Comparison of ENCODE assay signal across 1 cellular context in the genomic region with DNA sequence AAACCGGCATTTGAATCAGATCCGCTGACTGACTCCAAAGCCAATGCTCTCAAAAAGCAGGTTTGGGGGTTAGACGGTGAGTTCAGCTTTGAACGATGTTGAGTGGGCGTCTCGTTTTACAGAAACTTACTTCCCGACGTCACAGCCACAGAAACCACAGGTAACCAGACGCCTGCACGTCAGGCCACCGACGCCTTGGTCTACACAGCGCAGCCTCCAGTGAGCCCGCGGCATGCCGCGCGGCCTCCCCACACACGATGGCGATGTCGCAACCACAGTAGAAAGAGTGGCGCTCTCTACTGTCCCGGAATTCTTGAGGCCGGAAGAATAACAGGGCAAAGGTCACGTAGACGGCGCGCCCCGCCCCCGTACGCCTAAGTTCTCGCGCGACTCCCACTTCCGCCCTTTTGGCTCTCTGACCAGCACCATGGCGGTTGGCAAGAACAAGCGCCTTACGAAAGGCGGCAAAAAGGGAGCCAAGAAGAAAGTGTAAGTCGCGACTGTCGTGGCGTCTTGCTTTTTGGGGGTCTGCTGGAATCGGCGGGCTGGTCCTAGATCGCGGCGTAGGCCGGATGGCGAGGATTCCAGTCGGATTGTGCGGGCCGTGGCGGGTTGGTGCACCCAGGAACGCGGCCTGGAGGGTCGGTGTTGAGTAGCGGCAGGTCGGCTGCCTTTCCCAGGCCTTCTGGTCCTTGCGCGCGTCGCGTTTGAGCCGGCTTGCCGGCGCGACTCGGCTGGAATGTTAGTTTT.
TF ChIP-seq lines count a peak whose summit lies in the region.

A gene (plus strand): TSS at position 403 of the 750 bp plus-strand sequence. CDS start 25 bp downstream, at position 428.

TF ChIP-seq in HepG2, 621 proteins besides CTCF, POLR2A, EP300 and RAD21 (continued from another document and continues in another):
- TF ChIP-seq SRSF9 (IDR thresholded peaks at IDR 0.05; ENCODE audit: borderline replicate concordance, insufficient read depth, low read depth, low read length, poor library complexity, severe bottlenecking) (no peak), PCBP2 (optimal IDR thresholded peaks at IDR 0.05; ENCODE audit: low read depth, low read length, poor library complexity, severe bottlenecking) (no peak), ZBTB21 (CRISPR knock-in tag; IDR thresholded peaks at IDR 0.05) (peak; percentile 91), RBM22 (optimal IDR thresholded peaks at IDR 0.05; ENCODE audit: low read length) (peak; percentile 62), NFRKB (IDR thresholded peaks at IDR 0.05) (no peak), KLF13 (CRISPR knock-in tag; IDR thresholded peaks at IDR 0.05) (peak; percentile 88; the same call in 1 of the 2 replicates), GABPA (IDR thresholded peaks at IDR 0.05; ENCODE audit: low read depth, low read length) (peak; percentile 84), GABPA (CRISPR knock-in tag; IDR thresholded peaks at IDR 0.05; ENCODE audit: low read depth) (peak; percentile 98), KLF12 (CRISPR knock-in tag; IDR thresholded peaks at IDR 0.05; ENCODE audit: borderline replicate concordance) (peak; percentile 63; the same call in 1 of the 2 replicates), MED13 (CRISPR knock-in tag; IDR thresholded peaks at IDR 0.05) (peak; percentile 93), RBAK (CRISPR knock-in tag; IDR thresholded peaks at IDR 0.05) (no peak), ZNF660 (CRISPR knock-in tag; IDR thresholded peaks at IDR 0.05; ENCODE audit: borderline replicate concordance, low read depth) (no peak), DNMT3B (CRISPR knock-in tag; conservative IDR thresholded peaks at IDR 0.05) (0 out of 2 replicates have a peak, but pooled peaks have one; percentile 17), NR2F6 (IDR thresholded peaks at IDR 0.05) (peak; percentile 86), NR2F6 (CRISPR knock-in tag; IDR thresholded peaks at IDR 0.05) (peak; percentile 94), ASH2L (IDR thresholded peaks at IDR 0.05; ENCODE audit: insufficient read length, low read depth, low read length) (peak; percentile 96), DR1 (CRISPR knock-in tag; IDR thresholded peaks at IDR 0.05) (peak; percentile 99), NR1H2 (CRISPR knock-in tag; IDR thresholded peaks at IDR 0.05; ENCODE audit: borderline replicate concordance, low read depth) (no peak), KDM5A (IDR thresholded peaks at IDR 0.05; ENCODE audit: borderline replicate concordance, low read length) (peak; percentile 71; the same call in 1 of the 2 replicates), PITX1 (CRISPR knock-in tag; IDR thresholded peaks at IDR 0.05) (peak; percentile 80; the same call in 1 of the 2 replicates), HMG20A (CRISPR knock-in tag; IDR thresholded peaks at IDR 0.05; ENCODE audit: borderline replicate concordance) (peak; percentile 62), FOXA1 (IDR thresholded peaks at IDR 0.05) (no peak), FOXA1 (CRISPR knock-in tag; IDR thresholded peaks at IDR 0.05) (peak; percentile 68), CBX5 (CRISPR knock-in tag; IDR thresholded peaks at IDR 0.05; ENCODE audit: borderline replicate concordance) (peak; percentile 79; the same call in 1 of the 2 replicates), ZNF326 (CRISPR knock-in tag; IDR thresholded peaks at IDR 0.05; ENCODE audit: borderline replicate concordance) (no peak), EZH2 (conservative IDR thresholded peaks at IDR 0.05; ENCODE audit: low read depth, low read length) (no peak), PHB2 (IDR thresholded peaks at IDR 0.05; ENCODE audit: partially characterized antibody) (no peak), HNF4A (CRISPR knock-in tag; IDR thresholded peaks at IDR 0.05) (peak; percentile 83), ZNF891 (CRISPR knock-in tag; IDR thresholded peaks at IDR 0.05) (peak; percentile 97), GATA4 (IDR thresholded peaks at IDR 0.05; ENCODE audit: borderline replicate concordance, low read depth) (no peak; the same call in 1 of the 2 replicates)
- TF ChIP-seq, protein P1, sequence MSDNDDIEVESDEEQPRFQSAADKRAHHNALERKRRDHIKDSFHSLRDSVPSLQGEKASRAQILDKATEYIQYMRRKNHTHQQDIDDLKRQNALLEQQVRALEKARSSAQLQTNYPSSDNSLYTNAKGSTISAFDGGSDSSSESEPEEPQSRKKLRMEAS (IDR thresholded peaks at IDR 0.05), result peak; percentile 94
- TF ChIP-seq, protein P2, sequence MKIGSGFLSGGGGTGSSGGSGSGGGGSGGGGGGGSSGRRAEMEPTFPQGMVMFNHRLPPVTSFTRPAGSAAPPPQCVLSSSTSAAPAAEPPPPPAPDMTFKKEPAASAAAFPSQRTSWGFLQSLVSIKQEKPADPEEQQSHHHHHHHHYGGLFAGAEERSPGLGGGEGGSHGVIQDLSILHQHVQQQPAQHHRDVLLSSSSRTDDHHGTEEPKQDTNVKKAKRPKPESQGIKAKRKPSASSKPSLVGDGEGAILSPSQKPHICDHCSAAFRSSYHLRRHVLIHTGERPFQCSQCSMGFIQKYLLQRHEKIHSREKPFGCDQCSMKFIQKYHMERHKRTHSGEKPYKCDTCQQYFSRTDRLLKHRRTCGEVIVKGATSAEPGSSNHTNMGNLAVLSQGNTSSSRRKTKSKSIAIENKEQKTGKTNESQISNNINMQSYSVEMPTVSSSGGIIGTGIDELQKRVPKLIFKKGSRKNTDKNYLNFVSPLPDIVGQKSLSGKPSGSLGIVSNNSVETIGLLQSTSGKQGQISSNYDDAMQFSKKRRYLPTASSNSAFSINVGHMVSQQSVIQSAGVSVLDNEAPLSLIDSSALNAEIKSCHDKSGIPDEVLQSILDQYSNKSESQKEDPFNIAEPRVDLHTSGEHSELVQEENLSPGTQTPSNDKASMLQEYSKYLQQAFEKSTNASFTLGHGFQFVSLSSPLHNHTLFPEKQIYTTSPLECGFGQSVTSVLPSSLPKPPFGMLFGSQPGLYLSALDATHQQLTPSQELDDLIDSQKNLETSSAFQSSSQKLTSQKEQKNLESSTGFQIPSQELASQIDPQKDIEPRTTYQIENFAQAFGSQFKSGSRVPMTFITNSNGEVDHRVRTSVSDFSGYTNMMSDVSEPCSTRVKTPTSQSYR (CRISPR knock-in tag; IDR thresholded peaks at IDR 0.05; ENCODE audit: borderline replicate concordance), result peak; percentile 69; the same call in 1 of the 2 replicates
- TF ChIP-seq, protein P3, sequence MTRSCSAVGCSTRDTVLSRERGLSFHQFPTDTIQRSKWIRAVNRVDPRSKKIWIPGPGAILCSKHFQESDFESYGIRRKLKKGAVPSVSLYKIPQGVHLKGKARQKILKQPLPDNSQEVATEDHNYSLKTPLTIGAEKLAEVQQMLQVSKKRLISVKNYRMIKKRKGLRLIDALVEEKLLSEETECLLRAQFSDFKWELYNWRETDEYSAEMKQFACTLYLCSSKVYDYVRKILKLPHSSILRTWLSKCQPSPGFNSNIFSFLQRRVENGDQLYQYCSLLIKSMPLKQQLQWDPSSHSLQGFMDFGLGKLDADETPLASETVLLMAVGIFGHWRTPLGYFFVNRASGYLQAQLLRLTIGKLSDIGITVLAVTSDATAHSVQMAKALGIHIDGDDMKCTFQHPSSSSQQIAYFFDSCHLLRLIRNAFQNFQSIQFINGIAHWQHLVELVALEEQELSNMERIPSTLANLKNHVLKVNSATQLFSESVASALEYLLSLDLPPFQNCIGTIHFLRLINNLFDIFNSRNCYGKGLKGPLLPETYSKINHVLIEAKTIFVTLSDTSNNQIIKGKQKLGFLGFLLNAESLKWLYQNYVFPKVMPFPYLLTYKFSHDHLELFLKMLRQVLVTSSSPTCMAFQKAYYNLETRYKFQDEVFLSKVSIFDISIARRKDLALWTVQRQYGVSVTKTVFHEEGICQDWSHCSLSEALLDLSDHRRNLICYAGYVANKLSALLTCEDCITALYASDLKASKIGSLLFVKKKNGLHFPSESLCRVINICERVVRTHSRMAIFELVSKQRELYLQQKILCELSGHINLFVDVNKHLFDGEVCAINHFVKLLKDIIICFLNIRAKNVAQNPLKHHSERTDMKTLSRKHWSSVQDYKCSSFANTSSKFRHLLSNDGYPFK (CRISPR knock-in tag; IDR thresholded peaks at IDR 0.05; ENCODE audit: borderline replicate concordance), result peak; percentile 97
- TF ChIP-seq, protein P4, sequence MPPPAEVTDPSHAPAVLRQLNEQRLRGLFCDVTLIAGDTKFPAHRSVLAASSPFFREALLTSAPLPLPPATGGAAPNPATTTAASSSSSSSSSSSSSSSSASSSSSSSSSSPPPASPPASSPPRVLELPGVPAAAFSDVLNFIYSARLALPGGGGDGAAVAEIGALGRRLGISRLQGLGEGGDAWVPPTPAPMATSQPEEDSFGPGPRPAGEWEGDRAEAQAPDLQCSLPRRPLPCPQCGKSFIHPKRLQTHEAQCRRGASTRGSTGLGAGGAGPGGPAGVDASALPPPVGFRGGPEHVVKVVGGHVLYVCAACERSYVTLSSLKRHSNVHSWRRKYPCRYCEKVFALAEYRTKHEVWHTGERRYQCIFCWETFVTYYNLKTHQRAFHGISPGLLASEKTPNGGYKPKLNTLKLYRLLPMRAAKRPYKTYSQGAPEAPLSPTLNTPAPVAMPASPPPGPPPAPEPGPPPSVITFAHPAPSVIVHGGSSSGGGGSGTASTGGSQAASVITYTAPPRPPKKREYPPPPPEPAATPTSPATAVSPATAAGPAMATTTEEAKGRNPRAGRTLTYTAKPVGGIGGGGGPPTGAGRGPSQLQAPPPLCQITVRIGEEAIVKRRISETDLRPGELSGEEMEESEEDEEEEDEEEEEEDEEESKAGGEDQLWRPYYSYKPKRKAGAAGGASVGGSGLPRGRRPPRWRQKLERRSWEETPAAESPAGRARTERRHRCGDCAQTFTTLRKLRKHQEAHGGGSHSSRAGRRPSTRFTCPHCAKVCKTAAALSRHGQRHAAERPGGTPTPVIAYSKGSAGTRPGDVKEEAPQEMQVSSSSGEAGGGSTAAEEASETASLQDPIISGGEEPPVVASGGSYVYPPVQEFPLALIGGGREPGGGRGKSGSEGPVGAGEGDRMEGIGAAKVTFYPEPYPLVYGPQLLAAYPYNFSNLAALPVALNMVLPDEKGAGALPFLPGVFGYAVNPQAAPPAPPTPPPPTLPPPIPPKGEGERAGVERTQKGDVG (CRISPR knock-in tag; IDR thresholded peaks at IDR 0.05; ENCODE audit: borderline replicate concordance), result peak; percentile 94
- TF ChIP-seq, protein P5, sequence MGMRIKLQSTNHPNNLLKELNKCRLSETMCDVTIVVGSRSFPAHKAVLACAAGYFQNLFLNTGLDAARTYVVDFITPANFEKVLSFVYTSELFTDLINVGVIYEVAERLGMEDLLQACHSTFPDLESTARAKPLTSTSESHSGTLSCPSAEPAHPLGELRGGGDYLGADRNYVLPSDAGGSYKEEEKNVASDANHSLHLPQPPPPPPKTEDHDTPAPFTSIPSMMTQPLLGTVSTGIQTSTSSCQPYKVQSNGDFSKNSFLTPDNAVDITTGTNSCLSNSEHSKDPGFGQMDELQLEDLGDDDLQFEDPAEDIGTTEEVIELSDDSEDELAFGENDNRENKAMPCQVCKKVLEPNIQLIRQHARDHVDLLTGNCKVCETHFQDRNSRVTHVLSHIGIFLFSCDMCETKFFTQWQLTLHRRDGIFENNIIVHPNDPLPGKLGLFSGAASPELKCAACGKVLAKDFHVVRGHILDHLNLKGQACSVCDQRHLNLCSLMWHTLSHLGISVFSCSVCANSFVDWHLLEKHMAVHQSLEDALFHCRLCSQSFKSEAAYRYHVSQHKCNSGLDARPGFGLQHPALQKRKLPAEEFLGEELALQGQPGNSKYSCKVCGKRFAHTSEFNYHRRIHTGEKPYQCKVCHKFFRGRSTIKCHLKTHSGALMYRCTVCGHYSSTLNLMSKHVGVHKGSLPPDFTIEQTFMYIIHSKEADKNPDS (CRISPR knock-in tag; IDR thresholded peaks at IDR 0.05), result peak; percentile 83
- TF ChIP-seq, protein P6, sequence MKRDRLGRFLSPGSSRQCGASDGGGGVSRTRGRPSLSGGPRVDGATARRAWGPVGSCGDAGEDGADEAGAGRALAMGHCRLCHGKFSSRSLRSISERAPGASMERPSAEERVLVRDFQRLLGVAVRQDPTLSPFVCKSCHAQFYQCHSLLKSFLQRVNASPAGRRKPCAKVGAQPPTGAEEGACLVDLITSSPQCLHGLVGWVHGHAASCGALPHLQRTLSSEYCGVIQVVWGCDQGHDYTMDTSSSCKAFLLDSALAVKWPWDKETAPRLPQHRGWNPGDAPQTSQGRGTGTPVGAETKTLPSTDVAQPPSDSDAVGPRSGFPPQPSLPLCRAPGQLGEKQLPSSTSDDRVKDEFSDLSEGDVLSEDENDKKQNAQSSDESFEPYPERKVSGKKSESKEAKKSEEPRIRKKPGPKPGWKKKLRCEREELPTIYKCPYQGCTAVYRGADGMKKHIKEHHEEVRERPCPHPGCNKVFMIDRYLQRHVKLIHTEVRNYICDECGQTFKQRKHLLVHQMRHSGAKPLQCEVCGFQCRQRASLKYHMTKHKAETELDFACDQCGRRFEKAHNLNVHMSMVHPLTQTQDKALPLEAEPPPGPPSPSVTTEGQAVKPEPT (CRISPR knock-in tag; IDR thresholded peaks at IDR 0.05; ENCODE audit: low read depth), result peak; percentile 44; the same call in 1 of the 2 replicates
- TF ChIP-seq, protein P7, sequence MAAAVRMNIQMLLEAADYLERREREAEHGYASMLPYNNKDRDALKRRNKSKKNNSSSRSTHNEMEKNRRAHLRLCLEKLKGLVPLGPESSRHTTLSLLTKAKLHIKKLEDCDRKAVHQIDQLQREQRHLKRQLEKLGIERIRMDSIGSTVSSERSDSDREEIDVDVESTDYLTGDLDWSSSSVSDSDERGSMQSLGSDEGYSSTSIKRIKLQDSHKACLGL (CRISPR knock-in tag; IDR thresholded peaks at IDR 0.05), result peak; percentile 74; the same call in 1 of the 2 replicates
- TF ChIP-seq, protein P8, sequence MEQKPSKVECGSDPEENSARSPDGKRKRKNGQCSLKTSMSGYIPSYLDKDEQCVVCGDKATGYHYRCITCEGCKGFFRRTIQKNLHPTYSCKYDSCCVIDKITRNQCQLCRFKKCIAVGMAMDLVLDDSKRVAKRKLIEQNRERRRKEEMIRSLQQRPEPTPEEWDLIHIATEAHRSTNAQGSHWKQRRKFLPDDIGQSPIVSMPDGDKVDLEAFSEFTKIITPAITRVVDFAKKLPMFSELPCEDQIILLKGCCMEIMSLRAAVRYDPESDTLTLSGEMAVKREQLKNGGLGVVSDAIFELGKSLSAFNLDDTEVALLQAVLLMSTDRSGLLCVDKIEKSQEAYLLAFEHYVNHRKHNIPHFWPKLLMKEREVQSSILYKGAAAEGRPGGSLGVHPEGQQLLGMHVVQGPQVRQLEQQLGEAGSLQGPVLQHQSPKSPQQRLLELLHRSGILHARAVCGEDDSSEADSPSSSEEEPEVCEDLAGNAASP (CRISPR knock-in tag; IDR thresholded peaks at IDR 0.05; ENCODE audit: borderline replicate concordance), result peak; percentile 66
